In genomic region chr1:97192872-97193572, GRCh38 we compare ENCODE assay signal across 10 cellular contexts.
DNase-seq lines count a peak whose midpoint lies in the region; ATAC-seq and TF ChIP-seq lines count a peak whose summit lies in the region.
"Had no signal": no experiment of that assay in that cellular context is flagged by ENCODE, and none has a peak within 500 bp of the region (broad histone marks: within the 10 kb centered on the region; RNA-seq: fewer than 3 reads in every experiment).

No MANE protein-coding gene starts in this region.

- 53 to 57% methylated on average over 4 of the region's 4 CpGs for WGBS in esophagus squamous epithelium, 2 donors
- WGBS in endodermal cell (ENCODE audit: insufficient coverage in 1 of 2, insufficient read length in 1 of 2), 2 experiments: 84 to 85% methylated on average over 3 to 4 of the region's 4 CpGs

- no peaks in the 10 kb centered on the region for H3K36me3 ChIP-seq in SJSA1
- H3K36me3 ChIP-seq in esophagus squamous epithelium: peaks cover 0 to 15% (median 0%) of the 10 kb centered on the region in 3 donors
- no peaks in the 10 kb centered on the region for H3K36me3 ChIP-seq in endodermal cell (ENCODE audit: control insufficient read depth, insufficient read depth, low read length)

- H3K4me1 ChIP-seq in SJSA1 (replicated peaks): peaks cover 23% of the 10 kb centered on the region
- peaks cover 0 to 12% (median 0%) of the 10 kb centered on the region in 3 donors for H3K4me1 ChIP-seq in esophagus squamous epithelium
- no peaks in the 10 kb centered on the region for H3K4me1 ChIP-seq in endodermal cell (ENCODE audit: control insufficient read depth, insufficient read depth, low read length)

- TF ChIP-seq POLR2A in esophagus squamous epithelium (IDR thresholded peaks at IDR 0.05): no peak

- H3K36me3 Mint-ChIP-seq in T-cell: peaks cover 71% of the 10 kb centered on the region
- H3K36me3 Mint-ChIP-seq in endodermal cell (ENCODE audit: low read depth): no peaks in the 10 kb centered on the region

- H3K4me3 Mint-ChIP-seq in T-cell: no peak overlapping the region
- no peak overlapping the region for H3K4me3 Mint-ChIP-seq in endodermal cell
- H3K4me3 Mint-ChIP-seq: stimulated activated naive CD8-positive, alpha-beta T cell treated with anti-CD3 and anti-CD28 coated beads, Interleukin-15, Interleukin-2, amounts not matched to agents 100 ng/mL and 50 ng/mL, for 24 hours had no signal

- intact Hi-C loops in esophagus squamous epithelium (cut with DNase I): no loop called here

- H3K27me3 Mint-ChIP-seq in T-cell: no peaks in the 10 kb centered on the region
- no peaks in the 10 kb centered on the region for H3K27me3 Mint-ChIP-seq in endodermal cell (ENCODE audit: insufficient read depth)
- H3K27me3 Mint-ChIP-seq: stimulated activated naive CD8-positive, alpha-beta T cell treated with anti-CD3 and anti-CD28 coated beads, Interleukin-15, Interleukin-2, amounts not matched to agents 100 ng/mL and 50 ng/mL, for 24 hours had no signal

- no peak overlapping the region for H3K9ac ChIP-seq in endodermal cell (ENCODE audit: extremely low read depth, low read length, poor library complexity, severe bottlenecking)

- peak; percentile 21 for TF ChIP-seq CTCF in fibroblast of the aortic adventitia (IDR thresholded peaks at IDR 0.05; ENCODE audit: insufficient read depth, low read length)
- no peak for TF ChIP-seq CTCF in esophagus squamous epithelium (IDR thresholded peaks at IDR 0.05)
- TF ChIP-seq CTCF in endodermal cell (conservative IDR thresholded peaks at IDR 0.05): no peak

- H3K4me1 Mint-ChIP-seq in T-cell (no peaks in the 10 kb centered on the region), endodermal cell (no peaks in the 10 kb centered on the region)

- H3K27ac Mint-ChIP-seq in T-cell (no peak overlapping the region), endodermal cell (no peak overlapping the region)
- H3K27ac Mint-ChIP-seq: stimulated activated naive CD8-positive, alpha-beta T cell treated with anti-CD3 and anti-CD28 coated beads, Interleukin-15, Interleukin-2, amounts not matched to agents 100 ng/mL and 50 ng/mL, for 24 hours had no signal

- peak; percentile 64 for DNase-seq in GM03348 (ENCODE audit: low spot score)
- peak; percentile 75 to 80 for DNase-seq in SJSA1 (ENCODE audit: low read depth in 1 of 2, low spot score in 2 of 2)
- DNase-seq in fibroblast of the aortic adventitia (ENCODE audit: low read depth): peak; percentile 97
- peak; percentile 91 for DNase-seq in renal cortical epithelial cell (ENCODE audit: low read depth)
- DNase-seq in T-cell: no peak
- no peak for DNase-seq in esophagus squamous epithelium (lab: John Stamatoyannopoulos, UW)
- DNase-seq in endodermal cell: no peak
- DNase-seq: sigmoid colon had no signal

- H3K9me3 Mint-ChIP-seq in T-cell (no peaks in the 10 kb centered on the region), endodermal cell (no peaks in the 10 kb centered on the region)
- H3K9me3 Mint-ChIP-seq: stimulated activated naive CD8-positive, alpha-beta T cell treated with anti-CD3 and anti-CD28 coated beads, Interleukin-15, Interleukin-2, amounts not matched to agents 100 ng/mL and 50 ng/mL, for 24 hours had no signal

- no peak for ATAC-seq in T-cell (replicated peaks in 1 of 4)
- ATAC-seq in GM21526 (IDR thresholded peaks at IDR 0.05; ENCODE audit: low FRiP score, unreplicated experiment): no peak

- peak overlapping the region; percentile 65 for H3K27ac ChIP-seq in SJSA1
- H3K27ac ChIP-seq in esophagus squamous epithelium: no peak overlapping the region
- no peak overlapping the region for H3K27ac ChIP-seq in endodermal cell (ENCODE audit: low read depth, low read length)

- H3K9me3 ChIP-seq in SJSA1 (replicated peaks): no peaks in the 10 kb centered on the region
- no peaks in the 10 kb centered on the region for H3K9me3 ChIP-seq in esophagus squamous epithelium
- no peaks in the 10 kb centered on the region for H3K9me3 ChIP-seq in endodermal cell (ENCODE audit: control insufficient read depth, low read length)
- H3K9me3 ChIP-seq: sigmoid colon had no signal

- POLR2A ChIA-PET in T-cell (lab: Charles Lee): no interaction called here

- CTCF ChIA-PET in T-cell (lab: Charles Lee): no interaction called here

- H3K4me3 ChIP-seq in SJSA1 (no peak overlapping the region), fibroblast of the aortic adventitia (ENCODE audit: low read depth, low read length) (peak overlapping the region; percentile 1), esophagus squamous epithelium (no peak overlapping the region), endodermal cell (ENCODE audit: low read length) (no peak overlapping the region)
- H3K4me3 ChIP-seq: sigmoid colon had no signal

- H3K27me3 ChIP-seq in SJSA1 (replicated peaks) (no peaks in the 10 kb centered on the region), esophagus squamous epithelium (no peaks in the 10 kb centered on the region), endodermal cell (ENCODE audit: control insufficient read depth, insufficient read depth, low read length, poor library complexity, severe bottlenecking) (no peaks in the 10 kb centered on the region)
- H3K27me3 ChIP-seq: sigmoid colon had no signal

Comparison
In these comparisons a context has a peak if more than half of its experiments do, and no peak if none do; other contexts are left out.
1. DNase-seq: peak in GM03348 (single experiment), SJSA1 (2 of 2), fibroblast of the aortic adventitia (single experiment) and renal cortical epithelial cell (single experiment); none in T-cell (0 of 34), esophagus squamous epithelium (single experiment) and endodermal cell (single experiment).